34 cellular contexts compared by ENCODE assay signal in the genomic region with DNA sequence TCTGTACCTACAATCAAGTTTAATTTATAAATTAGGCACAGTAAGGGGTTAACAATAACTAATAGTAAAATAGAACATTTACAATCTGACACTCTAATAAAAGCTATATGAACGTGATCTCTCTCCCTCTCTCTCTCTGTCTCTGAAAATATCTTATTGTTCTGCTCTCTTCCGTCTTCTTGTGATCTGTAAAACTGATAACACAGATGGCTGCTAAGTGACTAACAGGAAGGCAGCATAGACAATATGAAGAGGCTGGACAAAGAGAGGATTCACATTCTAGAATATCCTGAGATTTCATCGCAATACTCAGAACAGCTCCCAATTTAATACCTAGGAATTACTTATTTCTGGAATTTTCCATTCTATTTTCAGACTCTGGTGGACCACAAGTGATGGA.
"Had no signal": no experiment of that assay in that cellular context is flagged by ENCODE, and none has a peak within 500 bp of the region (broad histone marks: within the 10 kb centered on the region; RNA-seq: fewer than 3 reads in every experiment).

No MANE protein-coding gene starts in this region.

- DNase-seq: activated CD4-positive, alpha-beta memory T cell treated with anti-CD3 and anti-CD28 coated beads, Interleukin-2, amount 10 ng/mL, durations not matched to agents 7 days and 5 days; activated CD4-positive, alpha-beta T cell treated with anti-CD3 and anti-CD28 coated beads for 1 hour; activated CD4-positive, alpha-beta T cell treated with anti-CD3 and anti-CD28 coated beads for 48 hours; activated CD4-positive, CD25-positive, alpha-beta regulatory T cell; activated CD8-positive, alpha-beta memory T cell treated with anti-CD3 and anti-CD28 coated beads for 24 hours; activated CD8-positive, alpha-beta memory T cell treated with anti-CD3 and anti-CD28 coated beads, Interleukin-2, amount 10 ng/mL, durations not matched to agents 7 days and 5 days; activated effector memory CD4-positive, alpha-beta T cell treated with anti-CD3 and anti-CD28 coated beads, Interleukin-2, amount 50 U/mL, for 16 hours; activated naive CD4-positive, alpha-beta T cell; activated naive CD4-positive, alpha-beta T cell treated with anti-CD3 and anti-CD28 coated beads, Interleukin-2, amount 50 U/mL, for 16 hours; activated naive CD8-positive, alpha-beta T cell treated with anti-CD3 and anti-CD28 coated beads for 36 hours; activated T-cell treated with anti-CD3 and anti-CD28 coated beads, Interleukin-2, amount 50 U/mL, for 1 hour; activated T-cell treated with anti-CD3 and anti-CD28 coated beads, Interleukin-2, amount 50 U/mL, for 72 hours; amygdala; body of pancreas; Karpas-422; MG63; NCI-H1048; NCI-H1694; NCI-H1930; NCI-H2081 treated with DMSO at 0.1 percent for 48 hours; NCI-H226; NCI-H446 treated with DMSO at 0.1 percent for 48 hours; NCI-H526; NCI-H748 treated with DMSO at 0.1 percent for 48 hours; SJCRH30; SW 1271; T-helper 1 cell; T-helper 2 cell; T-helper 9 cell; WERI-Rb-1 had no signal

- H3K36me3 ChIP-seq: breast epithelium, MG63, SJCRH30, WERI-Rb-1 had no signal

- H3K4me3 ChIP-seq: body of pancreas, breast epithelium, coronary artery, K562, MG63, SJCRH30, SK-N-MC had no signal

- H3K9me3 ChIP-seq: body of pancreas, breast epithelium, MG63, SJCRH30 had no signal

- H3K27me3 ChIP-seq: body of pancreas, breast epithelium, MG63, SJCRH30 had no signal

- H3K4me1 ChIP-seq: body of pancreas, breast epithelium, SJCRH30 had no signal

- H3K27ac ChIP-seq: body of pancreas, breast epithelium, coronary artery, SJCRH30, SK-N-MC, WERI-Rb-1 had no signal
